Comparison of ENCODE assay signal across 2 cellular contexts in the genomic region with DNA sequence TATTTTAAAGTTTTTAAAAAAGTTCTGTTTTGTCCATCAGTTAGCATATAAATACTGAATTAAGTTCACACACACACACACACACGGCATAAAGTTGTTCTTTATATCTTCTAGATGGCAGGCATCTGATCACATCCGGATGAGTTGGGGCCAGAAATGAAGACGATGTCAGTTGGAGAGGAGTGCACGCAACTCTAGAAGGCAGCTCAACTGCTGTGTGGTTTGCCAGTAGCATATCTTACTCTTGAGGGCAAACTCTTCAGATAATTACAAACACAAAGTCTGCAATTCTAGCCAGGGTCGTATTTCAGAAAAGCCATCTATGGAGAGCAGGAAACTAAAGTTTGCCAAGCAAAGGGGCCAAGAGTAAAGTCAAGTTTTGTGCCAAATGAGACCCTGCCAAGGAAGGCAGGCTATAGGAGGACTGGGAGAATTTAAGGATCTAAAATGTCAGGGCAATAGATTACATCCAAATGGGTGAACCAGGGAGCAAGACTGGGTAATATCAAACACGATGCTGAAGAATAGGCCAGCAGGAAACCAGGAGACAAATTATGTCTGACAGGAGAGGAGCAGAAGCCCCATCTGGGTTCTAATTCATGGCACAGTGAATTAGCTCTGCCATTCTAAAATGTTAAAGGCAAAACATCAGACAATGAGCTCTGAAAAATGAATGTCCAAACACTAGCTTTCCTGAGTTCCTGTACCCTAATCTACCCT.
TF ChIP-seq lines count a peak whose summit lies in the region.

No MANE protein-coding gene starts in this region.

TF ChIP-seq in IMR-90, 13 proteins besides CTCF, POLR2A, EP300 and RAD21 (continued from another document):
- TF ChIP-seq, protein P1, sequence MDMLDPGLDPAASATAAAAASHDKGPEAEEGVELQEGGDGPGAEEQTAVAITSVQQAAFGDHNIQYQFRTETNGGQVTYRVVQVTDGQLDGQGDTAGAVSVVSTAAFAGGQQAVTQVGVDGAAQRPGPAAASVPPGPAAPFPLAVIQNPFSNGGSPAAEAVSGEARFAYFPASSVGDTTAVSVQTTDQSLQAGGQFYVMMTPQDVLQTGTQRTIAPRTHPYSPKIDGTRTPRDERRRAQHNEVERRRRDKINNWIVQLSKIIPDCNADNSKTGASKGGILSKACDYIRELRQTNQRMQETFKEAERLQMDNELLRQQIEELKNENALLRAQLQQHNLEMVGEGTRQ (IDR thresholded peaks at IDR 0.05; ENCODE audit: low read depth, low read length): no peak
TF ChIP-seq in IMR-90: peak in this region for 0.

TF ChIP-seq in SK-N-SH, 30 proteins besides CTCF, POLR2A, EP300 and RAD21 (continued from another document):
- TF ChIP-seq YY1 (IDR thresholded peaks at IDR 0.05; ENCODE audit: low read depth): no peak
